23 cellular contexts compared by ENCODE assay signal in the genomic region with DNA sequence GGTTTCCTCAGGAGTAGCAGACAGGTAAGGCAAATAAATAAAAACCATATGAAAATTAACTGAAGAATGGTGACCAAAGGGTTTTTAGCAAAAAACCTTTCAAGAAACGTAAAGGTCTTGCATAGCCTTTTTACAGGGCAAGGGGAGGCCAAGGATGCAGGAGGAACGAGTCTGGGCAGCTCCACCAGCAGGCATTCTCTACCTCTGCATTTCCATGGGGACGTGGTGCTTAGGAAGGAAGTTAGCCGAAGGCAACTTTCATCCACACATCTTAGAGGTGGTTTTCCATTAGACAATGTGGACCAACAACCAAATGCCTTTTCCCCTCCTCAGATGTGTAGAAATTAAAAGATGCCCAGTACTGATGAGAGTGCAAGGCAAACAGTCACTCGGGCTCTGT. TPM values are rescaled to one million over a fixed set of nuclear protein-coding genes. Genes with fewer than 3 reads are reported as not detected.
DNase-seq lines count a peak whose midpoint lies in the region; ATAC-seq and TF ChIP-seq lines count a peak whose summit lies in the region.
"Had no signal": no experiment of that assay in that cellular context is flagged by ENCODE, and none has a peak within 500 bp of the region (broad histone marks: within the 10 kb centered on the region; RNA-seq: fewer than 3 reads in every experiment).

No MANE protein-coding gene starts in this region.

- H4K20me1 ChIP-seq in SK-N-SH (ENCODE audit: insufficient read depth) = no peaks in the 10 kb centered on the region

- H3K36me3 Mint-ChIP-seq in osteocyte (ENCODE audit: unreplicated experiment) = peaks cover 12% of the 10 kb centered on the region

- no peak for TF ChIP-seq EP300 in SK-N-SH (IDR thresholded peaks at IDR 0.05; ENCODE audit: borderline replicate concordance in 1 of 2, low read depth in 1 of 2, low read length in 1 of 2)

- ATAC-seq in foreskin keratinocyte (no peak), GM19452 (IDR thresholded peaks at IDR 0.05; ENCODE audit: unreplicated experiment) (no peak), GM21786 (IDR thresholded peaks at IDR 0.05; ENCODE audit: unreplicated experiment) (no peak)
- ATAC-seq: gastrocnemius medialis, GM12878, T-cell had no signal

- H3K9me3 Mint-ChIP-seq in osteocyte (ENCODE audit: unreplicated experiment) = no peaks in the 10 kb centered on the region
- H3K9me3 Mint-ChIP-seq: T-cell had no signal

- H3K4me1 ChIP-seq in HEK293 (ENCODE audit: control insufficient read depth, insufficient read depth, low read length) (peaks cover 6% of the 10 kb centered on the region; the same call in 1 of the 2 replicates), SK-N-SH (ENCODE audit: control insufficient read depth in 1 of 2, insufficient read depth in 2 of 2, low read depth in 1 of 2, low read length in 1 of 2) (peaks cover 23 to 47% of the 10 kb centered on the region in 2 experiments), foreskin keratinocyte (peaks cover 28% of the 10 kb centered on the region)

- H3K9ac ChIP-seq in SK-N-SH = peak overlapping the region; percentile 50; the same call in 1 of the 2 replicates

- CTCF ChIA-PET in HEK293 (lab: Yijun Ruan, JAX) (no interaction called here), SK-N-SH (lab: Yijun Ruan, JAX) (interaction anchor here (1.0 to 1.6 kb wide), 3 partner anchors 13 to 82 kb away, joined by 3 to 4 read pairs (median 4); no protein-coding TSS in a partner anchor)

- H3K36me3 ChIP-seq in HEK293 (ENCODE audit: control insufficient read depth in 2 of 2, insufficient read depth in 1 of 2, low read length in 2 of 2) (peaks cover 0 to 2% of the 10 kb centered on the region in 2 experiments; a peak in 2 of 3 replicates), SK-N-SH (replicated peaks in 1 of 2; ENCODE audit: control insufficient read depth in 1 of 2, insufficient read depth in 2 of 2, low read length in 1 of 2) (peaks cover 0 to 12% of the 10 kb centered on the region in 2 experiments)
- H3K36me3 ChIP-seq: gastrocnemius medialis, HAP-1 had no signal

- no peaks in the 10 kb centered on the region for H3K9me3 ChIP-seq in HEK293 (ENCODE audit: control insufficient read depth, insufficient read depth, low read depth, low read length)
- H3K9me3 ChIP-seq in SK-N-SH = no peaks in the 10 kb centered on the region
- H3K9me3 ChIP-seq: Caco-2, gastrocnemius medialis, HAP-1 had no signal

- no peak overlapping the region for H3K4me3 ChIP-seq in HEK293 (ENCODE audit: low read depth, low read length)
- H3K4me3 ChIP-seq in SK-N-SH (ENCODE audit: low read depth in 2 of 2, low read length in 1 of 2) = 0 out of 4 replicates have a peak overlapping the region, but pooled peaks of 1 of the 2 experiments have one; percentile 5
- H3K4me3 ChIP-seq: gastrocnemius medialis, GM12878, HAP-1 had no signal

- no peak for TF ChIP-seq CTCF in HEK293 (tag by site-specific recombination; IDR thresholded peaks at IDR 0.05)
- no peak for TF ChIP-seq CTCF in SK-N-SH (IDR thresholded peaks at IDR 0.05)
- peak; percentile 18 for TF ChIP-seq CTCF in foreskin keratinocyte (conservative IDR thresholded peaks at IDR 0.05)
- TF ChIP-seq CTCF in osteocyte (IDR thresholded peaks at IDR 0.05) = no peak

- no peak overlapping the region for H2AFZ ChIP-seq in SK-N-SH (ENCODE audit: low read depth)

- DNase-seq in SK-N-SH (no peak), foreskin keratinocyte (peak in 1 of 2 donors; percentile 65), osteocyte (ENCODE audit: extremely low spot score, unreplicated experiment) (no peak), DMS79 (lab: John Stamatoyannopoulos, UW) (no peak), HuH-7 (ENCODE audit: low spot score) (no peak)
- DNase-seq: activated CD4-positive, alpha-beta memory T cell treated with anti-CD3 and anti-CD28 coated beads, Interleukin-2, amount 10 ng/mL, durations not matched to agents 7 days and 5 days; activated effector memory CD4-positive, alpha-beta T cell treated with Interleukin-2 at 50 U/mL for 16 hours; activated naive CD8-positive, alpha-beta T cell treated with anti-CD3 and anti-CD28 coated beads, Interleukin-2, amount 10 ng/mL, durations not matched to agents 7 days and 5 days; C1 segment of cervical spinal cord; DND-41; gastrocnemius medialis; NCI-H1092; NCI-H2029; NCI-H345; NCI-H774; Right ventricle myocardium superior; T-cell had no signal

- no peak overlapping the region for H3K4me3 Mint-ChIP-seq in osteocyte (ENCODE audit: unreplicated experiment)
- H3K4me3 Mint-ChIP-seq: activated CD4-positive, alpha-beta memory T cell treated with anti-CD3 and anti-CD28 coated beads, Interleukin-2, amount 10 ng/mL, durations not matched to agents 7 days and 5 days; activated naive CD8-positive, alpha-beta T cell treated with anti-CD3 and anti-CD28 coated beads, Interleukin-2, amount 10 ng/mL, durations not matched to agents 7 days and 5 days; T-cell had no signal

- peak overlapping the region; percentile 14 for H3K4me2 ChIP-seq in SK-N-SH

- H3K27me3 ChIP-seq in SK-N-SH (ENCODE audit: insufficient read depth) (no peaks in the 10 kb centered on the region), foreskin keratinocyte (no peaks in the 10 kb centered on the region)
- H3K27me3 ChIP-seq: gastrocnemius medialis had no signal

- H3K27ac Mint-ChIP-seq in osteocyte (ENCODE audit: unreplicated experiment) = peak overlapping the region; percentile 86
- H3K27ac Mint-ChIP-seq: activated CD4-positive, alpha-beta memory T cell treated with anti-CD3 and anti-CD28 coated beads, Interleukin-2, amount 10 ng/mL, durations not matched to agents 7 days and 5 days; activated naive CD8-positive, alpha-beta T cell treated with anti-CD3 and anti-CD28 coated beads, Interleukin-2, amount 10 ng/mL, durations not matched to agents 7 days and 5 days; T-cell had no signal

- peaks cover 44% of the 10 kb centered on the region for H3F3A ChIP-seq in SK-N-SH (replicated peaks; ENCODE audit: insufficient read depth)

- POLR2A ChIA-PET in HEK293 (lab: Yijun Ruan, JAX) = no interaction called here
- POLR2A ChIA-PET in SK-N-SH (lab: Yijun Ruan, JAX) = no interaction called here

- H3K9me2 ChIP-seq in SK-N-SH = no peaks in the 10 kb centered on the region

- WGBS in SK-N-SH (ENCODE audit: low lambda C conversion rate) = 60% methylated on average over 5 of the region's 5 CpGs

- no peaks in the 10 kb centered on the region for H3K27me3 Mint-ChIP-seq in osteocyte (ENCODE audit: unreplicated experiment)
- H3K27me3 Mint-ChIP-seq: activated CD4-positive, alpha-beta memory T cell treated with anti-CD3 and anti-CD28 coated beads, Interleukin-2, amount 10 ng/mL, durations not matched to agents 7 days and 5 days; T-cell had no signal

- H3K79me2 ChIP-seq in SK-N-SH (ENCODE audit: insufficient read depth) = peaks cover 91% of the 10 kb centered on the region

- TF ChIP-seq RAD21 in SK-N-SH (IDR thresholded peaks at IDR 0.05; ENCODE audit: low read length) = no peak

- H3K4me1 Mint-ChIP-seq in osteocyte (ENCODE audit: unreplicated experiment) = peaks cover 37% of the 10 kb centered on the region

- H3K27ac ChIP-seq in HEK293 (ENCODE audit: extremely low read depth, low read depth, low read length) = peak overlapping the region; percentile 41
- peak overlapping the region; percentile 81 to 88 for H3K27ac ChIP-seq in SK-N-SH (ENCODE audit: low read depth in 2 of 2, low read length in 1 of 2)
- H3K27ac ChIP-seq in foreskin keratinocyte = peak overlapping the region; percentile 30
- H3K27ac ChIP-seq: gastrocnemius medialis had no signal

TF ChIP-seq in HEK293, 187 proteins besides CTCF, POLR2A, EP300 and RAD21 (continues in another document):
- TF ChIP-seq ZNF175 (tag by site-specific recombination; IDR thresholded peaks at IDR 0.05) = no peak
- TF ChIP-seq ZNF548 (tag by site-specific recombination; IDR thresholded peaks at IDR 0.05) = no peak
- no peak for TF ChIP-seq OVOL3 (tag by site-specific recombination; IDR thresholded peaks at IDR 0.05)
- TF ChIP-seq, protein P1, sequence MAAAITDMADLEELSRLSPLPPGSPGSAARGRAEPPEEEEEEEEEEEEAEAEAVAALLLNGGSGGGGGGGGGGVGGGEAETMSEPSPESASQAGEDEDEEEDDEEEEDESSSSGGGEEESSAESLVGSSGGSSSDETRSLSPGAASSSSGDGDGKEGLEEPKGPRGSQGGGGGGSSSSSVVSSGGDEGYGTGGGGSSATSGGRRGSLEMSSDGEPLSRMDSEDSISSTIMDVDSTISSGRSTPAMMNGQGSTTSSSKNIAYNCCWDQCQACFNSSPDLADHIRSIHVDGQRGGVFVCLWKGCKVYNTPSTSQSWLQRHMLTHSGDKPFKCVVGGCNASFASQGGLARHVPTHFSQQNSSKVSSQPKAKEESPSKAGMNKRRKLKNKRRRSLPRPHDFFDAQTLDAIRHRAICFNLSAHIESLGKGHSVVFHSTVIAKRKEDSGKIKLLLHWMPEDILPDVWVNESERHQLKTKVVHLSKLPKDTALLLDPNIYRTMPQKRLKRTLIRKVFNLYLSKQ (tag by site-specific recombination; IDR thresholded peaks at IDR 0.05; ENCODE audit: borderline replicate concordance) = no peak

TF ChIP-seq in SK-N-SH, 30 proteins besides CTCF, POLR2A, EP300 and RAD21 (continues in another document):
- TF ChIP-seq YY1 (IDR thresholded peaks at IDR 0.05; ENCODE audit: low read depth) (no peak), RCOR1 (IDR thresholded peaks at IDR 0.05; ENCODE audit: low read length) (no peak), TCF12 (IDR thresholded peaks at IDR 0.05) (no peak), FOXM1 (IDR thresholded peaks at IDR 0.05; ENCODE audit: low read depth) (no peak), SIN3A (IDR thresholded peaks at IDR 0.05; ENCODE audit: borderline replicate concordance, low read depth, low read length) (no peak), CHD2 (IDR thresholded peaks at IDR 0.05; ENCODE audit: low read length, partially characterized antibody) (no peak)
- TF ChIP-seq, protein P2, sequence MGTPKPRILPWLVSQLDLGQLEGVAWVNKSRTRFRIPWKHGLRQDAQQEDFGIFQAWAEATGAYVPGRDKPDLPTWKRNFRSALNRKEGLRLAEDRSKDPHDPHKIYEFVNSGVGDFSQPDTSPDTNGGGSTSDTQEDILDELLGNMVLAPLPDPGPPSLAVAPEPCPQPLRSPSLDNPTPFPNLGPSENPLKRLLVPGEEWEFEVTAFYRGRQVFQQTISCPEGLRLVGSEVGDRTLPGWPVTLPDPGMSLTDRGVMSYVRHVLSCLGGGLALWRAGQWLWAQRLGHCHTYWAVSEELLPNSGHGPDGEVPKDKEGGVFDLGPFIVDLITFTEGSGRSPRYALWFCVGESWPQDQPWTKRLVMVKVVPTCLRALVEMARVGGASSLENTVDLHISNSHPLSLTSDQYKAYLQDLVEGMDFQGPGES (IDR thresholded peaks at IDR 0.05; ENCODE audit: low read depth, low read length) = no peak

RNA-seq across cellular contexts. Expression of a gene that starts 20.7 kb away (rescaled TPM):
- 85.4 and 91.7 TPM in 2 replicates for polyA plus RNA-seq in SK-N-SH (2012; rRNA removed)
- 44.8 and 62.7 TPM in 2 replicates for polyA plus RNA-seq in SK-N-SH (2012; cell fraction: cytosol; rRNA removed)
- 250 and 259 TPM in 2 replicates for polyA plus RNA-seq in SK-N-SH (2012; cell fraction: nucleus; rRNA removed)
- 28.2 and 32.3 TPM in 2 replicates for total RNA-seq in foreskin keratinocyte
- 14.2 and 14.4 TPM in 2 replicates for polyA plus RNA-seq in foreskin keratinocyte
- 69.7 and 69.8 TPM in 2 replicates for total RNA-seq in osteocyte

RNA-seq across cellular contexts. Expression of a gene that starts 21.1 kb away (rescaled TPM):
- 3.6 and 5.5 TPM in 2 replicates for polyA plus RNA-seq in SK-N-SH (2012; rRNA removed)
- polyA plus RNA-seq in SK-N-SH (2012; cell fraction: cytosol; rRNA removed) = 1.9 and 2.3 TPM in 2 replicates
- 19.0 and 26.4 TPM in 2 replicates for polyA plus RNA-seq in SK-N-SH (2012; cell fraction: nucleus; rRNA removed)
- total RNA-seq in foreskin keratinocyte = 0.42 and 0.54 TPM in 2 replicates
- polyA plus RNA-seq in foreskin keratinocyte = 0.13 and 0.28 TPM in 2 replicates
- total RNA-seq in osteocyte = 2.1 and 2.9 TPM in 2 replicates
- total RNA-seq: activated CD4-positive, alpha-beta memory T cell treated with anti-CD3 and anti-CD28 coated beads, Interleukin-2, amount 10 ng/mL, durations not matched to agents 7 days and 5 days had no signal

Comparison
In these comparisons a context has a peak if more than half of its experiments do, and no peak if none do; other contexts are left out.
1. H3K27ac ChIP-seq: peak in every context shown above with its lines; median percentile 84 in SK-N-SH; 41 in HEK293; 30 in foreskin keratinocyte.